In genomic region chr12:122064034-122064777, GRCh38 we compare ENCODE assay signal across 1 cellular context.
TF ChIP-seq lines count a peak whose summit lies in the region.

No MANE protein-coding gene starts in this region.

TF ChIP-seq in K562, 482 proteins besides CTCF, POLR2A, EP300 and RAD21 (continued from another document and continues in another):
- TF ChIP-seq ELK3 (CRISPR knock-in tag; IDR thresholded peaks at IDR 0.05) = no peak
- no peak for TF ChIP-seq ESRRB (CRISPR knock-in tag; IDR thresholded peaks at IDR 0.05; ENCODE audit: borderline replicate concordance)
- peak; percentile 70 for TF ChIP-seq SP2 (IDR thresholded peaks at IDR 0.05; ENCODE audit: extremely low read depth, low read depth, low read length, poor library complexity, severe bottlenecking)
- no peak for TF ChIP-seq IRF1 (CRISPR knock-in tag; IDR thresholded peaks at IDR 0.05; ENCODE audit: borderline replicate concordance)
- TF ChIP-seq PTBP1 (IDR thresholded peaks at IDR 0.05; ENCODE audit: low read depth, low read length) = no peak
- TF ChIP-seq ZNF12 (CRISPR knock-in tag; IDR thresholded peaks at IDR 0.05) = no peak
- TF ChIP-seq NONO (IDR thresholded peaks at IDR 0.05; ENCODE audit: low read depth in 2 of 2, low read length in 1 of 2) = no peak
- TF ChIP-seq ZNF695 (CRISPR knock-in tag; IDR thresholded peaks at IDR 0.05) = peak; percentile 84; the same call in 1 of the 2 replicates
- no peak for TF ChIP-seq ETS1 (conservative IDR thresholded peaks at IDR 0.05; ENCODE audit: control insufficient read depth, low read depth, low read length)
- no peak for TF ChIP-seq ATF2 (CRISPR knock-in tag; IDR thresholded peaks at IDR 0.05)
- TF ChIP-seq, protein P1, sequence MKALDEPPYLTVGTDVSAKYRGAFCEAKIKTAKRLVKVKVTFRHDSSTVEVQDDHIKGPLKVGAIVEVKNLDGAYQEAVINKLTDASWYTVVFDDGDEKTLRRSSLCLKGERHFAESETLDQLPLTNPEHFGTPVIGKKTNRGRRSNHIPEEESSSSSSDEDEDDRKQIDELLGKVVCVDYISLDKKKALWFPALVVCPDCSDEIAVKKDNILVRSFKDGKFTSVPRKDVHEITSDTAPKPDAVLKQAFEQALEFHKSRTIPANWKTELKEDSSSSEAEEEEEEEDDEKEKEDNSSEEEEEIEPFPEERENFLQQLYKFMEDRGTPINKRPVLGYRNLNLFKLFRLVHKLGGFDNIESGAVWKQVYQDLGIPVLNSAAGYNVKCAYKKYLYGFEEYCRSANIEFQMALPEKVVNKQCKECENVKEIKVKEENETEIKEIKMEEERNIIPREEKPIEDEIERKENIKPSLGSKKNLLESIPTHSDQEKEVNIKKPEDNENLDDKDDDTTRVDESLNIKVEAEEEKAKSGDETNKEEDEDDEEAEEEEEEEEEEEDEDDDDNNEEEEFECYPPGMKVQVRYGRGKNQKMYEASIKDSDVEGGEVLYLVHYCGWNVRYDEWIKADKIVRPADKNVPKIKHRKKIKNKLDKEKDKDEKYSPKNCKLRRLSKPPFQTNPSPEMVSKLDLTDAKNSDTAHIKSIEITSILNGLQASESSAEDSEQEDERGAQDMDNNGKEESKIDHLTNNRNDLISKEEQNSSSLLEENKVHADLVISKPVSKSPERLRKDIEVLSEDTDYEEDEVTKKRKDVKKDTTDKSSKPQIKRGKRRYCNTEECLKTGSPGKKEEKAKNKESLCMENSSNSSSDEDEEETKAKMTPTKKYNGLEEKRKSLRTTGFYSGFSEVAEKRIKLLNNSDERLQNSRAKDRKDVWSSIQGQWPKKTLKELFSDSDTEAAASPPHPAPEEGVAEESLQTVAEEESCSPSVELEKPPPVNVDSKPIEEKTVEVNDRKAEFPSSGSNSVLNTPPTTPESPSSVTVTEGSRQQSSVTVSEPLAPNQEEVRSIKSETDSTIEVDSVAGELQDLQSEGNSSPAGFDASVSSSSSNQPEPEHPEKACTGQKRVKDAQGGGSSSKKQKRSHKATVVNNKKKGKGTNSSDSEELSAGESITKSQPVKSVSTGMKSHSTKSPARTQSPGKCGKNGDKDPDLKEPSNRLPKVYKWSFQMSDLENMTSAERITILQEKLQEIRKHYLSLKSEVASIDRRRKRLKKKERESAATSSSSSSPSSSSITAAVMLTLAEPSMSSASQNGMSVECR (CRISPR knock-in tag; IDR thresholded peaks at IDR 0.05) = peak; percentile 84
- no peak for TF ChIP-seq MCM3 (IDR thresholded peaks at IDR 0.05)
- TF ChIP-seq ETV6 (IDR thresholded peaks at IDR 0.05; ENCODE audit: borderline replicate concordance in 1 of 2, low read depth in 2 of 2, low read length in 1 of 2) = no peak
- no peak for TF ChIP-seq ETV6 (CRISPR knock-in tag; IDR thresholded peaks at IDR 0.05; ENCODE audit: borderline replicate concordance)
- TF ChIP-seq RERE (CRISPR knock-in tag; IDR thresholded peaks at IDR 0.05; ENCODE audit: borderline replicate concordance) = no peak
- TF ChIP-seq CREB1 (IDR thresholded peaks at IDR 0.05) = no peak
- TF ChIP-seq CREB1 (CRISPR knock-in tag; IDR thresholded peaks at IDR 0.05) = no peak; the same call in 1 of the 2 replicates
- TF ChIP-seq ZNF408 (CRISPR knock-in tag; IDR thresholded peaks at IDR 0.05; ENCODE audit: low read depth) = no peak
- no peak for TF ChIP-seq GTF2B (IDR thresholded peaks at IDR 0.05; ENCODE audit: extremely low read depth, insufficient read length)
- no peak for TF ChIP-seq TCFL5 (CRISPR knock-in tag; conservative IDR thresholded peaks at IDR 0.05)
- TF ChIP-seq SUPT5H (IDR thresholded peaks at IDR 0.05) = peak; percentile 69
- no peak for TF ChIP-seq NCOA6 (IDR thresholded peaks at IDR 0.05)
- no peak for TF ChIP-seq SNIP1 (IDR thresholded peaks at IDR 0.05; ENCODE audit: low read depth)
- no peak for TF ChIP-seq ZNF785 (CRISPR knock-in tag; IDR thresholded peaks at IDR 0.05)
- TF ChIP-seq, protein P2, sequence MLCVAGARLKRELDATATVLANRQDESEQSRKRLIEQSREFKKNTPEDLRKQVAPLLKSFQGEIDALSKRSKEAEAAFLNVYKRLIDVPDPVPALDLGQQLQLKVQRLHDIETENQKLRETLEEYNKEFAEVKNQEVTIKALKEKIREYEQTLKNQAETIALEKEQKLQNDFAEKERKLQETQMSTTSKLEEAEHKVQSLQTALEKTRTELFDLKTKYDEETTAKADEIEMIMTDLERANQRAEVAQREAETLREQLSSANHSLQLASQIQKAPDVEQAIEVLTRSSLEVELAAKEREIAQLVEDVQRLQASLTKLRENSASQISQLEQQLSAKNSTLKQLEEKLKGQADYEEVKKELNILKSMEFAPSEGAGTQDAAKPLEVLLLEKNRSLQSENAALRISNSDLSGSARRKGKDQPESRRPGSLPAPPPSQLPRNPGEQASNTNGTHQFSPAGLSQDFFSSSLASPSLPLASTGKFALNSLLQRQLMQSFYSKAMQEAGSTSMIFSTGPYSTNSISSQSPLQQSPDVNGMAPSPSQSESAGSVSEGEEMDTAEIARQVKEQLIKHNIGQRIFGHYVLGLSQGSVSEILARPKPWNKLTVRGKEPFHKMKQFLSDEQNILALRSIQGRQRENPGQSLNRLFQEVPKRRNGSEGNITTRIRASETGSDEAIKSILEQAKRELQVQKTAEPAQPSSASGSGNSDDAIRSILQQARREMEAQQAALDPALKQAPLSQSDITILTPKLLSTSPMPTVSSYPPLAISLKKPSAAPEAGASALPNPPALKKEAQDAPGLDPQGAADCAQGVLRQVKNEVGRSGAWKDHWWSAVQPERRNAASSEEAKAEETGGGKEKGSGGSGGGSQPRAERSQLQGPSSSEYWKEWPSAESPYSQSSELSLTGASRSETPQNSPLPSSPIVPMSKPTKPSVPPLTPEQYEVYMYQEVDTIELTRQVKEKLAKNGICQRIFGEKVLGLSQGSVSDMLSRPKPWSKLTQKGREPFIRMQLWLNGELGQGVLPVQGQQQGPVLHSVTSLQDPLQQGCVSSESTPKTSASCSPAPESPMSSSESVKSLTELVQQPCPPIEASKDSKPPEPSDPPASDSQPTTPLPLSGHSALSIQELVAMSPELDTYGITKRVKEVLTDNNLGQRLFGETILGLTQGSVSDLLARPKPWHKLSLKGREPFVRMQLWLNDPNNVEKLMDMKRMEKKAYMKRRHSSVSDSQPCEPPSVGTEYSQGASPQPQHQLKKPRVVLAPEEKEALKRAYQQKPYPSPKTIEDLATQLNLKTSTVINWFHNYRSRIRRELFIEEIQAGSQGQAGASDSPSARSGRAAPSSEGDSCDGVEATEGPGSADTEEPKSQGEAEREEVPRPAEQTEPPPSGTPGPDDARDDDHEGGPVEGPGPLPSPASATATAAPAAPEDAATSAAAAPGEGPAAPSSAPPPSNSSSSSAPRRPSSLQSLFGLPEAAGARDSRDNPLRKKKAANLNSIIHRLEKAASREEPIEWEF (CRISPR knock-in tag; IDR thresholded peaks at IDR 0.05) = peak; percentile 97
- TF ChIP-seq LEF1 (IDR thresholded peaks at IDR 0.05) = peak; percentile 12; the same call in 1 of the 2 replicates
- TF ChIP-seq MIER1 (IDR thresholded peaks at IDR 0.05; ENCODE audit: low read depth) = no peak
- 0 out of 2 replicates have a peak, but pooled peaks have one; percentile 54 for TF ChIP-seq GABPB2 (CRISPR knock-in tag; conservative IDR thresholded peaks at IDR 0.05)
- no peak for TF ChIP-seq BDP1 (IDR thresholded peaks at IDR 0.05; ENCODE audit: insufficient read depth, insufficient read length)
- TF ChIP-seq ZNF551 (CRISPR knock-in tag; IDR thresholded peaks at IDR 0.05) = no peak
- TF ChIP-seq, protein P3, sequence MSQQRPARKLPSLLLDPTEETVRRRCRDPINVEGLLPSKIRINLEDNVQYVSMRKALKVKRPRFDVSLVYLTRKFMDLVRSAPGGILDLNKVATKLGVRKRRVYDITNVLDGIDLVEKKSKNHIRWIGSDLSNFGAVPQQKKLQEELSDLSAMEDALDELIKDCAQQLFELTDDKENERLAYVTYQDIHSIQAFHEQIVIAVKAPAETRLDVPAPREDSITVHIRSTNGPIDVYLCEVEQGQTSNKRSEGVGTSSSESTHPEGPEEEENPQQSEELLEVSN (IDR thresholded peaks at IDR 0.05; ENCODE audit: borderline replicate concordance in 1 of 2, extremely low read depth in 1 of 2, insufficient read depth in 1 of 2, insufficient read length in 1 of 2, low read depth in 1 of 2, low read length in 1 of 2, poor library complexity in 1 of 2, severe bottlenecking in 1 of 2) = peak; percentile 100
- TF ChIP-seq BRF1 (IDR thresholded peaks at IDR 0.05; ENCODE audit: borderline replicate concordance, extremely low read depth, insufficient read length) = no peak
- no peak for TF ChIP-seq ZNF764 (CRISPR knock-in tag; IDR thresholded peaks at IDR 0.05; ENCODE audit: low read depth)
- TF ChIP-seq HMBOX1 (IDR thresholded peaks at IDR 0.05) = 0 out of 2 replicates have a peak, but pooled peaks have one; percentile 63
- TF ChIP-seq DPF2 (IDR thresholded peaks at IDR 0.05) = no peak
